In the genomic region with DNA sequence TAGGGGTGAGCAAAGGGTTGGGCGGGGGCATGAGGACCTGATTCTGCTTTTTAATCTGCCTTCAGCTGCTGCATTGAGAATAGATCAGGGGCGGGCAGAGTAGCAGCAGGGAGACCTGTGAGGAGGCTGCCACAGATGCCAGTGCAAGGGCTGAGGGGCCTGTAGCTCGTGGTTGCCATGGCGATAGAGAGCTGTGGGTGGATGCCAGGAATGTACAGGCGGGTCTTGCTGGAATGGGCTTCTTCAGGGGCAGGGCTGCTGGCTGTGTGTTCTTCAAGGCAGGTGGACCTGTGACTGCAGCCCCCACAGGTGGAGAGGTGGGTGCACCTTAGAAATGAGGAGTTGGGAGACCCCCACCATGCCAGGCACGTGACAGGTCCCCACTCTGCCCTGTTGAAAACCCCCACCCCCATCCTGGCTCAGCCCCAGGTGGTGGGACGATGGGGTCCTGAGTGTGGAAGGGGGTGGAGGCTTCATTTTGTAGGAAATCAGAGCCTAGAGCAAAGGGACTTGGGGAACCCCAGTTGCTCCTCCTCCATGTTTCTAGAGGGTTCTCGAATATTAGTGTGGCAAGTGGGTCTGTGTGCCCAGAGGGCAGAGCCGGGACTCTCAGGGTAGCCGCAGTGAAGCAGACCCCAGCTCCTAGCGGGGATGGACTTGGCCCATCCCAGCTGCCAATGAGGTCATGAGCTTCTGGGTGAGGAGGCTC, we compare ENCODE assay signal across 9 cellular contexts. TPM values are rescaled to one million over a fixed set of nuclear protein-coding genes. Genes with fewer than 3 reads are reported as not detected.
DNase-seq lines count a peak whose midpoint lies in the region; TF ChIP-seq lines count a peak whose summit lies in the region.
"Had no signal": no experiment of that assay in that cellular context is flagged by ENCODE, and none has a peak within 500 bp of the region (broad histone marks: within the 10 kb centered on the region; RNA-seq: fewer than 3 reads in every experiment).

No MANE protein-coding gene starts in this region.

- peak overlapping the region; percentile 93 for H3K27ac ChIP-seq in neutrophil

- no peaks in the 10 kb centered on the region for H3K27me3 ChIP-seq in neutrophil
- H3K27me3 ChIP-seq: esophagus squamous epithelium had no signal

- H3K36me3 Mint-ChIP-seq in chondrocyte (ENCODE audit: low read depth): peaks cover 5% of the 10 kb centered on the region

- in situ Hi-C loops in astrocyte of the spinal cord (cut with HindIII; ENCODE audit: low sequenced_read_pairs): no loop called here

- peak in 2 of 3 experiments; percentile 45 to 75 for DNase-seq in NCI-H1417 (lab: John Stamatoyannopoulos, UW)
- no peak for DNase-seq in NCI-H1417 treated with DMSO at 0.1 percent for 48 hours (lab: John Stamatoyannopoulos, UW)
- DNase-seq in NCI-H1092 treated with DMSO at 0.1 percent for 48 hours (lab: John Stamatoyannopoulos, UW): peak; percentile 71
- DNase-seq in astrocyte of the spinal cord (ENCODE audit: low read depth, low spot score): peak; percentile 34
- no peak for DNase-seq in activated CD4-positive, alpha-beta T cell treated with anti-CD3 and anti-CD28 coated beads for 4 hours
- no peak for DNase-seq in HCEC 1CT
- DNase-seq in chondrocyte (ENCODE audit: low spot score): no peak
- DNase-seq: esophagus squamous epithelium had no signal

- H3K4me3 ChIP-seq in astrocyte of the spinal cord (ENCODE audit: low read depth, low read length) (no peak overlapping the region), neutrophil (ENCODE audit: low read depth in 1 of 2, low read length in 1 of 2) (peak overlapping the region in 1 of 2 experiments; percentile 62)
- H3K4me3 ChIP-seq: esophagus squamous epithelium had no signal

- H3K4me3 Mint-ChIP-seq in chondrocyte (ENCODE audit: unreplicated experiment): no peak overlapping the region

- peaks cover 58 to 65% of the 10 kb centered on the region in 2 experiments for H3K4me1 ChIP-seq in neutrophil (ENCODE audit: control insufficient read depth in 1 of 2, insufficient read depth in 1 of 2, low read depth in 1 of 2, low read length in 1 of 2)

- no peaks in the 10 kb centered on the region for H3K9me3 ChIP-seq in neutrophil
- H3K9me3 ChIP-seq: esophagus squamous epithelium had no signal

- H3K27me3 Mint-ChIP-seq in chondrocyte (ENCODE audit: low read depth): no peaks in the 10 kb centered on the region

- H3K27ac Mint-ChIP-seq in chondrocyte (ENCODE audit: unreplicated experiment): no peak overlapping the region

- peaks cover 31% of the 10 kb centered on the region for H3K4me1 Mint-ChIP-seq in chondrocyte (ENCODE audit: low read depth)

- peaks cover 46% of the 10 kb centered on the region for H3K36me3 ChIP-seq in neutrophil

- no peak for TF ChIP-seq CTCF in astrocyte of the spinal cord (IDR thresholded peaks at IDR 0.05; ENCODE audit: low read depth, low read length)
- TF ChIP-seq CTCF in neutrophil (IDR thresholded peaks at IDR 0.05): no peak
- no peak for TF ChIP-seq CTCF in chondrocyte (IDR thresholded peaks at IDR 0.05)

- no peaks in the 10 kb centered on the region for H3K9me3 Mint-ChIP-seq in chondrocyte (ENCODE audit: low read depth)

RNA-seq across cellular contexts. Expression of a gene that starts 38.3 kb away (rescaled TPM):
- 46.0 to 63.9 TPM (median 48.0 TPM) in 3 replicates for total RNA-seq in chondrocyte

Comparison
In these comparisons a context has a peak if more than half of its experiments do, and no peak if none do; other contexts are left out.
1. DNase-seq: peak in NCI-H1417 (2 of 3), NCI-H1092 treated with DMSO at 0.1 percent for 48 hours (single experiment) and astrocyte of the spinal cord (single experiment); none in NCI-H1417 treated with DMSO at 0.1 percent for 48 hours (single experiment), activated CD4-positive, alpha-beta T cell treated with anti-CD3 and anti-CD28 coated beads for 4 hours (0 of 2), HCEC 1CT (single experiment) and chondrocyte (single experiment).